In genomic region chrY:13330651-13331050, GRCh38 we compare ENCODE assay signal across 27 cellular contexts.
"Had no signal": no experiment of that assay in that cellular context is flagged by ENCODE, and none has a peak within 500 bp of the region (broad histone marks: within the 10 kb centered on the region; RNA-seq: fewer than 3 reads in every experiment).

No MANE protein-coding gene starts in this region.

- H3K27me3 Mint-ChIP-seq: activated CD4-positive, alpha-beta memory T cell treated with anti-CD3 and anti-CD28 coated beads for 36 hours; activated naive CD4-positive, alpha-beta T cell treated with anti-CD3 and anti-CD28 coated beads, Interleukin-2, amount 50 U/mL, for 24 hours; activated naive CD8-positive, alpha-beta T cell treated with anti-CD3 and anti-CD28 coated beads, Interleukin-2, amount 50 U/mL, for 24 hours; naive B cell; stimulated activated memory B cell treated with anti-CD40 and anti-IgM and Interleukin-4, amounts not matched to agents 10 μg/mL and 1 μg/mL and 100 μg/mL, for 72 hours; stimulated activated naive CD8-positive, alpha-beta T cell treated with anti-CD3 and anti-CD28 coated beads, Interleukin-15, amount 100 ng/mL, for 72 hours had no signal

- H3K4me3 Mint-ChIP-seq: activated CD4-positive, alpha-beta memory T cell treated with anti-CD3 and anti-CD28 coated beads for 36 hours; activated naive CD4-positive, alpha-beta T cell treated with anti-CD3 and anti-CD28 coated beads, Interleukin-2, amount 50 U/mL, for 24 hours; activated naive CD8-positive, alpha-beta T cell treated with anti-CD3 and anti-CD28 coated beads, Interleukin-2, amount 50 U/mL, for 24 hours; mesothelial cell of epicardium; naive B cell; nephron progenitor cell; stimulated activated memory B cell treated with anti-CD40 and anti-IgM and Interleukin-4, amounts not matched to agents 10 μg/mL and 1 μg/mL and 100 μg/mL, for 72 hours; stimulated activated naive CD8-positive, alpha-beta T cell treated with anti-CD3 and anti-CD28 coated beads, Interleukin-15, amount 100 ng/mL, for 72 hours had no signal

- H3K4me1 Mint-ChIP-seq: mesothelial cell of epicardium, nephron progenitor cell had no signal

- H3K9me3 Mint-ChIP-seq: activated CD4-positive, alpha-beta memory T cell treated with anti-CD3 and anti-CD28 coated beads for 36 hours; activated naive CD4-positive, alpha-beta T cell treated with anti-CD3 and anti-CD28 coated beads, Interleukin-2, amount 50 U/mL, for 24 hours; activated naive CD8-positive, alpha-beta T cell treated with anti-CD3 and anti-CD28 coated beads, Interleukin-2, amount 50 U/mL, for 24 hours; activated T-helper 2 cell treated with anti-CD3 and anti-CD28 coated beads, Interferon-gamma antibody, Interleukin-2, Interleukin-4, amounts not matched to agents 10 μg/mL and 5 μg/mL and 100 μg/mL, durations not matched to agents 14 hours and 24 hours and 36 hours; mesothelial cell of epicardium; naive B cell; nephron progenitor cell; stimulated activated memory B cell treated with anti-CD40 and anti-IgM and Interleukin-4, amounts not matched to agents 10 μg/mL and 1 μg/mL and 100 μg/mL, for 72 hours had no signal

- DNase-seq: activated CD4-positive, alpha-beta memory T cell treated with anti-CD3 and anti-CD28 coated beads for 36 hours; activated CD4-positive, alpha-beta T cell treated with anti-CD3 and anti-CD28 coated beads for 48 hours; activated naive CD8-positive, alpha-beta T cell treated with anti-CD3 and anti-CD28 coated beads, Interleukin-2, amount 50 U/mL, for 24 hours; activated T-cell treated with anti-CD3 and anti-CD28 coated beads, Interleukin-2, amount 50 U/mL, for 48 hours; anterior cingulate cortex; cerebellar nuclear complex; colonic mucosa; effector CD8-positive, alpha-beta T cell; foreskin melanocyte; left cardiac atrium; left ventricle myocardium superior; naive B cell; nephron progenitor cell; stimulated activated CD4-positive, alpha-beta T cell treated with anti-CD3 and anti-CD28 coated beads, Interleukin-4, amount 100 ng/mL, for 4 hours; stimulated activated CD8-positive, alpha-beta memory T cell treated with anti-CD3 and anti-CD28 coated beads, Interleukin-4, amount 100 ng/mL, for 48 hours; stimulated activated naive CD8-positive, alpha-beta T cell treated with anti-CD3 and anti-CD28 coated beads, Interleukin-15, amount 100 ng/mL, for 72 hours; upper lobe of left lung had no signal

- H3K36me3 Mint-ChIP-seq: mesothelial cell of epicardium, naive B cell had no signal

- ATAC-seq: activated CD4-positive, CD25-positive, alpha-beta regulatory T cell treated with anti-CD3 and anti-CD28 coated beads, Interleukin-2, amount 50 U/mL, for 24 hours; activated naive CD8-positive, alpha-beta T cell treated with anti-CD3 and anti-CD28 coated beads, Interleukin-2, amount 50 U/mL, for 24 hours; left ventricle myocardium superior; sciatic nerve; stimulated activated memory B cell treated with anti-CD40 and anti-IgM and Interleukin-4, amounts not matched to agents 10 μg/mL and 1 μg/mL and 100 μg/mL, for 72 hours; stimulated activated naive CD8-positive, alpha-beta T cell treated with anti-CD3 and anti-CD28 coated beads, Interleukin-15, amount 100 ng/mL, for 72 hours had no signal

- H3K27ac Mint-ChIP-seq: activated CD4-positive, alpha-beta memory T cell treated with anti-CD3 and anti-CD28 coated beads for 36 hours; activated naive CD4-positive, alpha-beta T cell treated with anti-CD3 and anti-CD28 coated beads, Interleukin-2, amount 50 U/mL, for 24 hours; activated T-helper 2 cell treated with anti-CD3 and anti-CD28 coated beads, Interferon-gamma antibody, Interleukin-2, Interleukin-4, amounts not matched to agents 10 μg/mL and 5 μg/mL and 100 μg/mL, durations not matched to agents 14 hours and 24 hours and 36 hours; mesothelial cell of epicardium; naive B cell; nephron progenitor cell; stimulated activated memory B cell treated with anti-CD40 and anti-IgM and Interleukin-4, amounts not matched to agents 10 μg/mL and 1 μg/mL and 100 μg/mL, for 72 hours had no signal

- H3K4me3 ChIP-seq: cardiac muscle cell, colonic mucosa, esophagus muscularis mucosa, hepatocyte, skin epidermis, upper lobe of left lung had no signal
